In the genomic region with DNA sequence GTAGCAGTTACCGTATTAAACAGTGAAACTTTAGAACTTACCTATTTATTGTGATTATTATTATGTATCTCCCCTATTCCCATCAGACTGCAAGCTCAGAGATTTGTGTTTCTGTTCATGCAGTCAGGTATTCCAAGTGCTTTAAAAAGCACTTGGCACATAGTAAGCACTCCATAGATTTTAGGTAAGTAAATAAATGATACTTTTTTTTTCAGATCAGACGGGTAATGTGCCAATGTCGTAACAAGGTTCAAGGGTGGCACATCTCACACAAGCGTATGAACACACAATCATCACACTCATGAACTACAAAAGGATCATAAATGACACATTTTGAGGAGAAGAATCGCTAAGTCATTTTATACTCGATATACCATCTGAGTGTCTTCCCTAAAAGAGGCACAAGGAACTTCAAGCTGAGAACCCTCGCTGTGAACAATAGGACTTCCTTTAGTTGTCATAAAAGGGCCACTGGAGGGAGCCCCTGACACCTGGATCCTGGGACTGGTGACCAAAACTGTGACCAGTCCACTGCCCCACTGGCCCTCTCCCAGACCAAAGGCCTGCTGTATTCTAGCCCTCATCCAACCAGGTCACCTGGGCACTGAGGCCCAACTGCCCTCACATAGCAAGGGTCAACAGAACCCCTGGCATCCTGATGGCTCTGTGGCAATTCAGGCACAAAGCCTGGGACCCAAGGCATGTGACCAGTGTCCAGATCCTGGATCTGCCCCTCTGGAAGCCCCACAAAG, we compare ENCODE assay signal across 8 cellular contexts. TPM values are rescaled to one million over a fixed set of nuclear protein-coding genes. Genes with fewer than 3 reads are reported as not detected.
DNase-seq lines count a peak whose midpoint lies in the region; ATAC-seq, FAIRE-seq and TF ChIP-seq lines count a peak whose summit lies in the region.

No MANE protein-coding gene starts in this region.

- H3K36me3 ChIP-seq in tibial artery (no peaks in the 10 kb centered on the region), small intestine (ENCODE audit: control insufficient read depth in 2 of 2, insufficient read depth in 2 of 2, low read length in 2 of 2) (no peaks in the 10 kb centered on the region)

- no peaks in the 10 kb centered on the region for H3K4me1 ChIP-seq in tibial artery
- no peaks in the 10 kb centered on the region for H3K4me1 ChIP-seq in small intestine (ENCODE audit: control insufficient read depth in 2 of 2, insufficient read depth in 1 of 2, low read depth in 1 of 2, low read length in 1 of 2)

- 72 to 76% (median 75%) methylated on average over 7 of the region's 7 CpGs for WGBS in small intestine, 3 donors

- TF ChIP-seq CTCF in tibial artery (IDR thresholded peaks at IDR 0.05): peak; percentile 27 to 39

- no peak for TF ChIP-seq POLR2A in H54 (IDR thresholded peaks at IDR 0.05; ENCODE audit: low read depth, low read length)

- FAIRE-seq in H54 (lab: Jason Lieb, UNC) (no peak), small intestine (lab: Jason Lieb, UNC) (no peak)

- DNase-seq in A172 (ENCODE audit: low spot score): peak; percentile 41
- peak; percentile 43 for DNase-seq in H54 (ENCODE audit: insufficient read length, low spot score)
- DNase-seq in SW480 (ENCODE audit: low spot score): peak; percentile 46
- DNase-seq in left ventricle myocardium superior: peak; percentile 44
- peak in 1 of 2 donors; percentile 37 for DNase-seq in tibial artery
- no peak for DNase-seq in small intestine

- ATAC-seq in left ventricle myocardium superior: peak; percentile 83
- no peak for ATAC-seq in HG02884 (IDR thresholded peaks at IDR 0.05; ENCODE audit: unreplicated experiment)
- ATAC-seq in HG02840 (IDR thresholded peaks at IDR 0.05; ENCODE audit: low FRiP score, unreplicated experiment): no peak

- H3K27ac ChIP-seq in tibial artery (no peak overlapping the region), small intestine (ENCODE audit: low read depth in 1 of 2, low read length in 1 of 2) (no peak overlapping the region)

- H3K27me3 ChIP-seq in tibial artery: peaks cover 0 to 7% of the 10 kb centered on the region in 2 donors
- no peaks in the 10 kb centered on the region for H3K27me3 ChIP-seq in small intestine (ENCODE audit: control insufficient read depth in 2 of 2, insufficient read depth in 2 of 2, low read length in 2 of 2)

- H3K9me3 ChIP-seq in tibial artery (no peaks in the 10 kb centered on the region), small intestine (ENCODE audit: control insufficient read depth, low read depth) (no peaks in the 10 kb centered on the region)

- intact Hi-C loops in left ventricle myocardium superior (cut with micrococcal nuclease) (loop anchor here (5.0 kb wide), 1 partner anchor 72 kb away; no protein-coding TSS in a partner anchor), tibial artery (cut with DNase I; ENCODE audit: low total_unique reads) (no loop called here)

- H3K4me3 ChIP-seq in tibial artery (no peak overlapping the region), small intestine (ENCODE audit: low read depth in 1 of 2, low read length in 2 of 2) (no peak overlapping the region)

RNA-seq across cellular contexts. Expression of gene KIF9, which starts 32.1 kb away (rescaled TPM):
- 9.1 and 12.2 TPM in 2 replicates for total RNA-seq in A172 (2014; rRNA removed; shearing (Covaris generic))
- total RNA-seq in left ventricle myocardium superior: 8.8 TPM
- 10 to 100 TPM in 2 of 3 donors, 1 to 10 TPM in 1; 8.5 to 19.3 (median 10.8) TPM for polyA plus RNA-seq in small intestine

RNA-seq across cellular contexts. Expression of gene KLHL18, which starts 32.3 kb away (rescaled TPM):
- total RNA-seq in A172 (2014; rRNA removed; shearing (Covaris generic)): 12.1 and 14.9 TPM in 2 replicates
- total RNA-seq in left ventricle myocardium superior: 55.0 TPM
- polyA plus RNA-seq in small intestine: 10 to 100 TPM; 14.6 to 23.3 (median 20.5) TPM
